ENCODE assay signal across 21 cellular contexts in the genomic region with DNA sequence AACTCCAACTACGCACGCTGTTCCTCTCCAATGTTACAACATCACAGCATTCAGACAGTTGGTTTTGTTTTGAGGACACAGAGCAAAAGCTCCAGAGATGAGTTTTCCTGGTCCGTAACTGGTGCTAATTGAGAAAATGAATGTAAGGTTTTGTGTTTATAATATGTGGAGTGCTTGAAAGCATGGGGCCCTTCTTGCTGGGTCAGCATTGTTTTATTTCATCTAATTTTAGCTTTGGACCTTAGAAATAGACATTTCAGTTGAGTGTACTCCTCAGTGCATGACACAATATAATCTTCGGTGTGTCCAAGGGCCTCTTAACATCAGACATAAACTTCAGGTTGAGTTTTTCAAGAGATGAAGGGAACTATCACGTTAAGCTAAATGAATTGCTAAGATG.
"Had no signal": no experiment of that assay in that cellular context is flagged by ENCODE, and none has a peak within 500 bp of the region (broad histone marks: within the 10 kb centered on the region; RNA-seq: fewer than 3 reads in every experiment).

No MANE protein-coding gene starts in this region.

- H3K9me3 ChIP-seq: prostate gland, sigmoid colon, testis, thyroid gland, transverse colon, upper lobe of left lung had no signal

- ATAC-seq: natural killer cell; stimulated activated memory B cell treated with anti-CD40 and anti-IgM and Interleukin-4, amounts not matched to agents 10 μg/mL and 1 μg/mL and 100 μg/mL, for 72 hours had no signal

- H3K4me3 Mint-ChIP-seq: mesothelial cell of epicardium; naive B cell; natural killer cell; stimulated activated memory B cell treated with anti-CD40 and anti-IgM and Interleukin-4, amounts not matched to agents 10 μg/mL and 1 μg/mL and 100 μg/mL, for 72 hours; stimulated activated naive CD8-positive, alpha-beta T cell treated with anti-CD3 and anti-CD28 coated beads, Interleukin-15, amount 100 ng/mL, for 72 hours had no signal

- H3K36me3 ChIP-seq: heart right ventricle, lower lobe of right lung, pancreas, prostate gland, sigmoid colon, spleen, thyroid gland, transverse colon, upper lobe of left lung, vagina had no signal

- H3K27me3 ChIP-seq: heart right ventricle, pancreas, sigmoid colon, testis, thyroid gland, transverse colon, upper lobe of left lung, vagina had no signal

- H3K27ac Mint-ChIP-seq: mesothelial cell of epicardium; naive B cell; natural killer cell; stimulated activated memory B cell treated with anti-CD40 and anti-IgM and Interleukin-4, amounts not matched to agents 10 μg/mL and 1 μg/mL and 100 μg/mL, for 72 hours; stimulated activated naive CD8-positive, alpha-beta T cell treated with anti-CD3 and anti-CD28 coated beads, Interleukin-15, amount 100 ng/mL, for 72 hours had no signal

- DNase-seq: heart right ventricle; left cardiac atrium; lower lobe of right lung; naive B cell; natural killer cell; retina; sigmoid colon; spleen; stimulated activated CD4-positive, alpha-beta T cell treated with anti-CD3 and anti-CD28 coated beads, Interleukin-4, amount 100 ng/mL, for 24 hours; stimulated activated CD8-positive, alpha-beta memory T cell treated with anti-CD3 and anti-CD28 coated beads, Interleukin-4, amount 100 ng/mL, for 48 hours; stimulated activated naive CD4-positive, alpha-beta T cell treated with Interleukin-2 at 50 U/mL for 16 hours; stimulated activated naive CD8-positive, alpha-beta T cell treated with anti-CD3 and anti-CD28 coated beads, Interleukin-15, amount 100 ng/mL, for 72 hours had no signal

- H3K4me1 Mint-ChIP-seq: naive B cell; natural killer cell; stimulated activated memory B cell treated with anti-CD40 and anti-IgM and Interleukin-4, amounts not matched to agents 10 μg/mL and 1 μg/mL and 100 μg/mL, for 72 hours; stimulated activated naive CD8-positive, alpha-beta T cell treated with anti-CD3 and anti-CD28 coated beads, Interleukin-15, amount 100 ng/mL, for 72 hours had no signal

- H3K4me1 ChIP-seq: pancreas, prostate gland, testis had no signal

- H3K27ac ChIP-seq: heart right ventricle, lower lobe of right lung, pancreas, prostate gland, sigmoid colon, spleen, testis, thyroid gland, transverse colon, upper lobe of left lung, vagina had no signal

- H3K4me3 ChIP-seq: heart right ventricle, lower lobe of right lung, pancreas, prostate gland, sigmoid colon, spleen, testis, thyroid gland, transverse colon, upper lobe of left lung, vagina had no signal

- H3K36me3 Mint-ChIP-seq: natural killer cell; stimulated activated memory B cell treated with anti-CD40 and anti-IgM and Interleukin-4, amounts not matched to agents 10 μg/mL and 1 μg/mL and 100 μg/mL, for 72 hours had no signal
